Comparison of ENCODE assay signal across 10 cellular contexts in the genomic region with DNA sequence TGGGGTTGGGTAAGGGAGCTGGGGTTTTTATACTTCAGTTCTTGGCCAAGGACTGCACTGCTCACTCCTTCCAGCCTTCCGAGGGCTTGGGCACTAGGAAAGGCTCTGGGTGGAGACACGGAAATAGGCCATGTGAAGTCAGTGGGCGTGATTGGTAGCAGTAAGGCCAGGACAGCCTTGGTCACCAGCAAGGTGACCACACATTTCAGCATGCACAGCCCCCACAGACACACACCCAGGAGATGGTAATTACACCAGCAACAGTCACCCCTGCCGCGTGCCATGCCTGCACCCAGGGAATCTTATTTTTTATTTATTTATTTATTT.
DNase-seq lines count a peak whose midpoint lies in the region; ATAC-seq and TF ChIP-seq lines count a peak whose summit lies in the region.
"Had no signal": no experiment of that assay in that cellular context is flagged by ENCODE, and none has a peak within 500 bp of the region (broad histone marks: within the 10 kb centered on the region; RNA-seq: fewer than 3 reads in every experiment).

No MANE protein-coding gene starts in this region.

- H3K27me3 Mint-ChIP-seq in H9 (ENCODE audit: low read depth) (no peaks in the 10 kb centered on the region), immature natural killer cell (ENCODE audit: low read depth in 3 of 3) (peaks cover 0 to 1% (median 0%) of the 10 kb centered on the region in 3 donors)
- H3K27me3 Mint-ChIP-seq in activated CD4-positive, alpha-beta memory T cell treated with anti-CD3 and anti-CD28 coated beads for 36 hours, result no peaks in the 10 kb centered on the region

- no peak overlapping the region for H3T11ph ChIP-seq in H9 (ENCODE audit: low read length)

- no peak overlapping the region for H2BK15ac ChIP-seq in H9 (ENCODE audit: low read depth, low read length)

- H2AFZ ChIP-seq in H9 (ENCODE audit: low read length), result no peak overlapping the region
- no peak overlapping the region for H2AFZ ChIP-seq in smooth muscle cell (ENCODE audit: low read depth)

- H4K5ac ChIP-seq in H9 (ENCODE audit: insufficient read length, low read depth, low read length), result no peak overlapping the region

- H3K23me2 ChIP-seq in H9 (ENCODE audit: insufficient read length, low read depth, low read length, poor library complexity, severe bottlenecking), result peaks cover 4% of the 10 kb centered on the region

- no peaks in the 10 kb centered on the region for H3K36me3 ChIP-seq in smooth muscle cell (ENCODE audit: low read depth)

- no peak overlapping the region for H2BK5ac ChIP-seq in H9 (ENCODE audit: insufficient read length, low read length)

- CTCF ChIA-PET in activated CD4-positive, alpha-beta memory T cell treated with anti-CD3 and anti-CD28 coated beads for 36 hours (lab: Charles Lee), result interaction anchor here (1.7 to 6.5 kb wide), 2 partner anchors 7 to 101 kb away, joined by 5 to 77 read pairs; no protein-coding TSS in a partner anchor
- CTCF ChIA-PET in GM10248 (lab: Yijun Ruan, JAX), result no interaction called here

- intact Hi-C loops in activated CD4-positive, alpha-beta memory T cell treated with anti-CD3 and anti-CD28 coated beads for 36 hours (cut with micrococcal nuclease), result no loop called here

- H3K9me3 Mint-ChIP-seq in H9 (no peaks in the 10 kb centered on the region), immature natural killer cell (no peaks in the 10 kb centered on the region)
- H3K9me3 Mint-ChIP-seq in activated CD4-positive, alpha-beta memory T cell treated with anti-CD3 and anti-CD28 coated beads for 36 hours, result no peaks in the 10 kb centered on the region
- H3K9me3 Mint-ChIP-seq: activated naive CD4-positive, alpha-beta T cell treated with anti-CD3 and anti-CD28 coated beads for 36 hours had no signal

- H2BK120ac ChIP-seq in H9 (ENCODE audit: low read depth, low read length, poor library complexity, severe bottlenecking), result no peak overlapping the region

- DNase-seq in H9, result no peak
- DNase-seq in activated CD4-positive, alpha-beta memory T cell treated with anti-CD3 and anti-CD28 coated beads for 36 hours, result no peak
- DNase-seq in immature natural killer cell, result no peak
- no peak for DNase-seq in smooth muscle cell (lab: John Stamatoyannopoulos, UW; ENCODE audit: unreplicated experiment)
- no peak for DNase-seq in NCI-H1436 (lab: John Stamatoyannopoulos, UW)
- DNase-seq in dedifferentiated amniotic fluid mesenchymal stem cell (ENCODE audit: extremely low spot score), result no peak
- DNase-seq in GM10248 (ENCODE audit: extremely low spot score), result no peak
- DNase-seq: activated naive CD4-positive, alpha-beta T cell treated with anti-CD3 and anti-CD28 coated beads for 36 hours; NCI-H524 treated with DMSO at 0.1 percent for 48 hours had no signal

- no peak for ATAC-seq in GM18873 (IDR thresholded peaks at IDR 0.05; ENCODE audit: low FRiP score, unreplicated experiment)

- H3K9ac ChIP-seq in H9 (ENCODE audit: extremely low read depth, insufficient read length, low read length), result no peak overlapping the region
- H3K9ac ChIP-seq in smooth muscle cell (ENCODE audit: low read depth), result peak overlapping the region; percentile 66

- H3K4me1 ChIP-seq in H9 (ENCODE audit: insufficient read depth, low read length), result peaks cover 13% of the 10 kb centered on the region; the same call in 1 of the 2 replicates
- peaks cover 62% of the 10 kb centered on the region for H3K4me1 ChIP-seq in smooth muscle cell (ENCODE audit: low read depth)

- H3K36me3 Mint-ChIP-seq in H9 (ENCODE audit: insufficient read depth in 1 of 3, low read depth in 3 of 3) (peaks cover 0 to 3% (median 2%) of the 10 kb centered on the region in 3 experiments; a peak in 3 of 7 replicates), immature natural killer cell (peaks cover 0 to 4% (median 0%) of the 10 kb centered on the region in 3 donors)
- no peaks in the 10 kb centered on the region for H3K36me3 Mint-ChIP-seq in activated CD4-positive, alpha-beta memory T cell treated with anti-CD3 and anti-CD28 coated beads for 36 hours

- H3K4me3 Mint-ChIP-seq in H9 (no peak overlapping the region; a peak in 1 of 5 replicates), immature natural killer cell (peak overlapping the region in 1 of 5 donors; percentile 31)
- no peak overlapping the region for H3K4me3 Mint-ChIP-seq in activated CD4-positive, alpha-beta memory T cell treated with anti-CD3 and anti-CD28 coated beads for 36 hours

- H3K18ac ChIP-seq in H9 (ENCODE audit: insufficient read length, low read depth, low read length), result no peak overlapping the region

- H3K56ac ChIP-seq in H9 (ENCODE audit: insufficient read length, low read depth, low read length), result no peak overlapping the region

- no peak overlapping the region for H2BK12ac ChIP-seq in H9 (ENCODE audit: insufficient read length, low read depth, low read length)

- peaks cover 58 to 70% of the 10 kb centered on the region in 2 experiments for H3K4me1 Mint-ChIP-seq in H9
- peaks cover 68% of the 10 kb centered on the region for H3K4me1 Mint-ChIP-seq in activated CD4-positive, alpha-beta memory T cell treated with anti-CD3 and anti-CD28 coated beads for 36 hours (ENCODE audit: low read depth)
- peaks cover 78 to 84% of the 10 kb centered on the region in 2 donors for H3K4me1 Mint-ChIP-seq in immature natural killer cell

- no peak overlapping the region for H3K4ac ChIP-seq in H9 (ENCODE audit: low read depth, low read length)

- no CpG with 5 or more reads among the region's 5 CpGs for WGBS in H9 (ENCODE audit: extremely low coverage, insufficient read length, low lambda C conversion rate)
- WGBS in smooth muscle cell (ENCODE audit: low lambda C conversion rate), result 86% methylated on average over 5 of the region's 5 CpGs

- no peak overlapping the region for H4K8ac ChIP-seq in H9 (replicated peaks; ENCODE audit: insufficient read length, low read depth, low read length)

- POLR2A ChIA-PET in activated CD4-positive, alpha-beta memory T cell treated with anti-CD3 and anti-CD28 coated beads for 36 hours (lab: Charles Lee), result interaction anchor here (1.8 kb wide), 1 partner anchor 68 kb away, joined by 4 read pairs; no protein-coding TSS in a partner anchor
- POLR2A ChIA-PET in GM10248 (lab: Yijun Ruan, JAX), result no interaction called here

- no peaks in the 10 kb centered on the region for H4K20me1 ChIP-seq in H9 (ENCODE audit: control insufficient read depth, insufficient read depth, insufficient read length)
- H4K20me1 ChIP-seq in smooth muscle cell (ENCODE audit: low read depth), result peaks cover 95% of the 10 kb centered on the region

- H3K4me3 ChIP-seq in smooth muscle cell, result no peak overlapping the region

- H3K27ac ChIP-seq in H9 (ENCODE audit: insufficient read length, low read depth, low read length) (no peak overlapping the region), smooth muscle cell (ENCODE audit: low read depth) (peak overlapping the region; percentile 92)

- peak overlapping the region; percentile 70 to 89 (median 79); a peak in 3 of 7 replicates for H3K27ac Mint-ChIP-seq in H9
- H3K27ac Mint-ChIP-seq in activated CD4-positive, alpha-beta memory T cell treated with anti-CD3 and anti-CD28 coated beads for 36 hours, result peak overlapping the region; percentile 88
- H3K27ac Mint-ChIP-seq in immature natural killer cell, result peak overlapping the region in 4 of 6 donors; percentile 30 to 69 (median 42)

- H3K27me3 ChIP-seq in H9 (ENCODE audit: insufficient read depth, low read length) (no peaks in the 10 kb centered on the region), smooth muscle cell (ENCODE audit: low read depth) (no peaks in the 10 kb centered on the region)

- no peak overlapping the region for H3K14ac ChIP-seq in H9 (ENCODE audit: insufficient read depth, low read length)

- no peak overlapping the region for H3K4me2 ChIP-seq in H9 (ENCODE audit: insufficient read depth, insufficient read length, low read length)
- peak overlapping the region; percentile 57 for H3K4me2 ChIP-seq in smooth muscle cell

- no peak overlapping the region for H2BK20ac ChIP-seq in H9 (ENCODE audit: low read depth, low read length, poor library complexity, severe bottlenecking)

- no peak overlapping the region for H2AK5ac ChIP-seq in H9 (ENCODE audit: insufficient read length, low read length)

- H3K79me2 ChIP-seq in H9 (ENCODE audit: insufficient read depth, low read length) (peaks cover 14% of the 10 kb centered on the region; the same call in 1 of the 2 replicates), smooth muscle cell (ENCODE audit: low read depth) (peaks cover 87% of the 10 kb centered on the region)

- H3K23ac ChIP-seq in H9 (ENCODE audit: insufficient read length, low read depth, low read length), result no peak overlapping the region

- peaks cover 17% of the 10 kb centered on the region for H3F3A ChIP-seq in smooth muscle cell (ENCODE audit: low read depth)

- H3K79me1 ChIP-seq in H9 (ENCODE audit: insufficient read depth, low read depth, low read length, poor library complexity, severe bottlenecking), result peaks cover 7% of the 10 kb centered on the region

- no peak for TF ChIP-seq CTCF in H9 (conservative IDR thresholded peaks at IDR 0.05)
- TF ChIP-seq CTCF in smooth muscle cell (IDR thresholded peaks at IDR 0.05; ENCODE audit: borderline replicate concordance, insufficient read depth, poor library complexity, severe bottlenecking), result no peak
- no peak for TF ChIP-seq CTCF in GM10248 (IDR thresholded peaks at IDR 0.05; ENCODE audit: control extremely low read depth, extremely low read depth, low read depth, missing control alignments)

- H4K91ac ChIP-seq in H9 (ENCODE audit: insufficient read length, low read depth, low read length), result no peak overlapping the region

- no peaks in the 10 kb centered on the region for H3K9me3 ChIP-seq in H9 (ENCODE audit: control insufficient read depth, low read depth, low read length)
- no peaks in the 10 kb centered on the region for H3K9me3 ChIP-seq in smooth muscle cell (replicated peaks; ENCODE audit: low read depth)
